ENCODE assay signal across 28 cellular contexts in the genomic region with DNA sequence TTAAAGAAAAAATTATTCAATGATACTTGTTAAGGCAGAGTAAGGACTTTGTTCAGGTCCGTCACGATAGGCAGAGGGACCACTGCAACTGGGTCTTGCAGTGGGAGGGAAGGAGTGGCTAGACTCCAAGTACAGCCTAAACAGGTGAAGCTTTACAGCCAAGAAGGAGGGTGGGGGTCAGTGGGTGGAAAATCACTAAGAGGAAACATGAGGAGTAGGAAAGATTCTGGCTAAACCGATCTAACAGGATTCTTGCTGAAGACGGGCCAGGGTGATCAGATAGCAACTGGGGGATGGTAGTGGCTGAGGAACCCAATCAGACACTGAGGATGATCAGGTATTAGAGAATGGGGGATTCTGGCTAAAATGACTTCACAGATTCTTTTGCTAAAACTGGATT.
A peak's percentile ranks its signal among the peaks of the same experiment; 100 is the strongest.
DNase-seq lines count a peak whose midpoint lies in the region; ATAC-seq and TF ChIP-seq lines count a peak whose summit lies in the region.
"Had no signal": no experiment of that assay in that cellular context is flagged by ENCODE, and none has a peak within 500 bp of the region (broad histone marks: within the 10 kb centered on the region; RNA-seq: fewer than 3 reads in every experiment).

No MANE protein-coding gene starts in this region.

- peaks cover 4 to 6% of the 10 kb centered on the region in 2 experiments; a peak in 2 of 3 replicates for H3K36me3 ChIP-seq in HEK293 (ENCODE audit: control insufficient read depth in 2 of 2, insufficient read depth in 1 of 2, low read length in 2 of 2)
- no peaks in the 10 kb centered on the region for H3K36me3 ChIP-seq in thyroid gland
- H3K36me3 ChIP-seq: SJSA1 had no signal

- H3K4me1 ChIP-seq in HEK293 (ENCODE audit: control insufficient read depth, insufficient read depth, low read length) (no peaks in the 10 kb centered on the region), thyroid gland (peaks cover 5 to 9% of the 10 kb centered on the region in 2 donors)

- H3K4me3 Mint-ChIP-seq in mesothelial cell of epicardium: no peak overlapping the region
- H3K4me3 Mint-ChIP-seq: HFFc6; natural killer cell treated with Interleukin-12 subunit alpha and Interleukin-12 subunit beta and Interleukin-15 and Interleukin-18, amount 100 ng/mL, for 72 hours; stimulated activated naive CD8-positive, alpha-beta T cell treated with anti-CD3 and anti-CD28 coated beads, Interleukin-15, Interleukin-2, amounts not matched to agents 100 ng/mL and 50 ng/mL, for 24 hours had no signal

- TF ChIP-seq POLR2A in thyroid gland (IDR thresholded peaks at IDR 0.05): no peak

- CTCF ChIA-PET in HEK293 (lab: Yijun Ruan, JAX): interaction anchor here (0.6 to 1.2 kb wide), 2 partner anchors 19 to 74 kb away, joined by 3 to 5 read pairs; no protein-coding TSS in a partner anchor

- DNase-seq in NCI-H82 treated with DMSO at 0.1 percent for 48 hours (lab: John Stamatoyannopoulos, UW; ENCODE audit: unreplicated experiment): peak; percentile 8
- DNase-seq in mesothelial cell of epicardium (ENCODE audit: low spot score in 2 of 2, unreplicated experiment in 2 of 2): no peak
- DNase-seq in thyroid gland: peak; percentile 45 to 51
- no peak for DNase-seq in NCI-H2081 (lab: John Stamatoyannopoulos, UW)
- DNase-seq in AG08395 (ENCODE audit: low spot score): no peak
- DNase-seq: activated CD4-positive, alpha-beta T cell treated with anti-CD3 and anti-CD28 coated beads for 4 hours; activated T-cell treated with anti-CD3 and anti-CD28 coated beads for 4 hours; amygdala; DMS79; GM23248; HFFc6; KG1; left cardiac atrium; MM.1S; NCI-H1930; NCI-H2227 treated with DMSO at 0.1 percent for 48 hours; small intestine; T1000; WERI-Rb-1 had no signal

- H3K4me3 ChIP-seq in HEK293 (ENCODE audit: low read depth, low read length) (no peak overlapping the region), thyroid gland (replicated peaks in 1 of 3) (no peak overlapping the region)
- H3K4me3 ChIP-seq: BLaER1 treated with 17β-estradiol and CSF1 and Interleukin-3, amounts not matched to agents 10 nM and 100 nM; gastroesophageal sphincter; GM23248; lung; SJSA1 had no signal

- no peaks in the 10 kb centered on the region for H3K27me3 Mint-ChIP-seq in mesothelial cell of epicardium (ENCODE audit: low read depth)
- H3K27me3 Mint-ChIP-seq: stimulated activated naive CD8-positive, alpha-beta T cell treated with anti-CD3 and anti-CD28 coated beads, Interleukin-15, Interleukin-2, amounts not matched to agents 100 ng/mL and 50 ng/mL, for 24 hours had no signal

- 39 to 52% methylated on average over 4 of the region's 4 CpGs for WGBS in thyroid gland, 2 donors

- peaks cover 50% of the 10 kb centered on the region for H3K4me1 Mint-ChIP-seq in mesothelial cell of epicardium

- H3K9me3 ChIP-seq in HEK293 (ENCODE audit: control insufficient read depth, insufficient read depth, low read depth, low read length): no peaks in the 10 kb centered on the region
- H3K9me3 ChIP-seq in thyroid gland: no peaks in the 10 kb centered on the region
- H3K9me3 ChIP-seq: BLaER1 treated with 17β-estradiol and CSF1 and Interleukin-3, amounts not matched to agents 10 nM and 100 nM; gastroesophageal sphincter; SJSA1 had no signal

- POLR2A ChIA-PET in HEK293 (lab: Yijun Ruan, JAX): no interaction called here

- peak overlapping the region; percentile 81 for H3K27ac Mint-ChIP-seq in mesothelial cell of epicardium
- H3K27ac Mint-ChIP-seq: HFFc6; natural killer cell treated with Interleukin-12 subunit alpha and Interleukin-12 subunit beta and Interleukin-15 and Interleukin-18, amount 100 ng/mL, for 72 hours; stimulated activated naive CD8-positive, alpha-beta T cell treated with anti-CD3 and anti-CD28 coated beads, Interleukin-15, Interleukin-2, amounts not matched to agents 100 ng/mL and 50 ng/mL, for 24 hours had no signal

- H3K9me3 Mint-ChIP-seq in mesothelial cell of epicardium: no peaks in the 10 kb centered on the region
- H3K9me3 Mint-ChIP-seq: activated naive CD4-positive, alpha-beta T cell treated with anti-CD3 and anti-CD28 coated beads, Interleukin-2, amount 50 U/mL, for 72 hours; HFFc6; natural killer cell treated with Interleukin-12 subunit alpha and Interleukin-12 subunit beta and Interleukin-15 and Interleukin-18, amount 100 ng/mL, for 72 hours; stimulated activated naive CD8-positive, alpha-beta T cell treated with anti-CD3 and anti-CD28 coated beads, Interleukin-15, Interleukin-2, amounts not matched to agents 100 ng/mL and 50 ng/mL, for 24 hours had no signal

- TF ChIP-seq CTCF in HEK293 (tag by site-specific recombination; IDR thresholded peaks at IDR 0.05) (no peak), mesothelial cell of epicardium (IDR thresholded peaks at IDR 0.05; ENCODE audit: unreplicated experiment) (no peak), thyroid gland (IDR thresholded peaks at IDR 0.05) (no peak)

- intact Hi-C loops in thyroid gland (cut with DNase I): no loop called here

- H3K27ac ChIP-seq in HEK293 (ENCODE audit: extremely low read depth, low read depth, low read length) (no peak overlapping the region), thyroid gland (peak overlapping the region in 1 of 3 donors; percentile 10)
- H3K27ac ChIP-seq: BLaER1 treated with 17β-estradiol and CSF1 and Interleukin-3, amounts not matched to agents 10 nM and 100 nM; gastroesophageal sphincter; GM23248; SJSA1; WERI-Rb-1 had no signal

- ATAC-seq in GM18907 (IDR thresholded peaks at IDR 0.05; ENCODE audit: unreplicated experiment): no peak
- ATAC-seq: activated naive CD4-positive, alpha-beta T cell treated with anti-CD3 and anti-CD28 coated beads, Interleukin-2, amount 50 U/mL, for 72 hours; gastroesophageal sphincter; left cardiac atrium; natural killer cell treated with Interleukin-12 subunit alpha and Interleukin-12 subunit beta and Interleukin-15 and Interleukin-18, amount 100 ng/mL, for 72 hours had no signal

- no peaks in the 10 kb centered on the region for H3K27me3 ChIP-seq in thyroid gland
- H3K27me3 ChIP-seq: BLaER1 treated with 17β-estradiol and CSF1 and Interleukin-3, amounts not matched to agents 10 nM and 100 nM; gastroesophageal sphincter; SJSA1 had no signal

- H3K36me3 Mint-ChIP-seq in mesothelial cell of epicardium: peaks cover 18% of the 10 kb centered on the region
- H3K36me3 Mint-ChIP-seq: activated naive CD4-positive, alpha-beta T cell treated with anti-CD3 and anti-CD28 coated beads, Interleukin-2, amount 50 U/mL, for 72 hours; natural killer cell treated with Interleukin-12 subunit alpha and Interleukin-12 subunit beta and Interleukin-15 and Interleukin-18, amount 100 ng/mL, for 72 hours had no signal

TF ChIP-seq in HEK293, 187 proteins besides CTCF, POLR2A, EP300 and RAD21:
- TF ChIP-seq ZNF169 (tag by site-specific recombination; IDR thresholded peaks at IDR 0.05): no peak
- no peak for TF ChIP-seq ZNF266 (tag by site-specific recombination; IDR thresholded peaks at IDR 0.05; ENCODE audit: low read depth)
- 0 out of 2 replicates have a peak, but pooled peaks have one; percentile 29 for TF ChIP-seq ZFHX2 (tag by site-specific recombination; conservative IDR thresholded peaks at IDR 0.05)
- TF ChIP-seq EGR2 (tag by site-specific recombination; IDR thresholded peaks at IDR 0.05; ENCODE audit: low read depth): peak; percentile 25; the same call in 1 of the 2 replicates

Comparison
In these comparisons a context has a peak if more than half of its experiments do, and no peak if none do; other contexts are left out.
1. DNase-seq: peak in NCI-H82 treated with DMSO at 0.1 percent for 48 hours (single experiment) and thyroid gland (2 of 2); none in mesothelial cell of epicardium (0 of 2), NCI-H2081 (0 of 2) and AG08395 (single experiment).